ENCODE assay signal across 1 cellular context in genomic region chr3:632571-633170, GRCh38.
TF ChIP-seq lines count a peak whose summit lies in the region.

No MANE protein-coding gene starts in this region.

TF ChIP-seq in GM12878, 131 proteins besides CTCF, POLR2A, EP300 and RAD21 (continued from another document):
- TF ChIP-seq PBX3 (IDR thresholded peaks at IDR 0.05; ENCODE audit: insufficient replicate concordance, low read depth, low read length): peak; percentile 49
